8 cellular contexts compared by ENCODE assay signal in genomic region chr19:5978606-5979552, GRCh38. TPM values are rescaled to one million over a fixed set of nuclear protein-coding genes. Genes with fewer than 3 reads are reported as not detected.
A peak's percentile ranks its signal among the peaks of the same experiment; 100 is the strongest.
DNase-seq lines count a peak whose midpoint lies in the region; ATAC-seq and TF ChIP-seq lines count a peak whose summit lies in the region.

No MANE protein-coding gene starts in this region.

- ATAC-seq in GM19463 (IDR thresholded peaks at IDR 0.05; ENCODE audit: unreplicated experiment), result no peak
- no peak for ATAC-seq in GM19035 (IDR thresholded peaks at IDR 0.05; ENCODE audit: unreplicated experiment)

- peak overlapping the region; percentile 93 for H3K4me3 Mint-ChIP-seq in T-helper 1 cell treated with Interleukin-12 subunit alpha and Interleukin-12 subunit beta and Interleukin-4 antibody, amounts not matched to agents 30 μg/mL and 1 μg/mL, for 36 hours

- H3K27me3 ChIP-seq in kidney epithelial cell (ENCODE audit: control insufficient read depth, insufficient read depth, low read length), result no peaks in the 10 kb centered on the region

- 41 to 59% (median 41%) methylated on average over 22 to 33 of the region's 33 CpGs for WGBS in adipose tissue, 3 donors

- H3K27ac ChIP-seq in adipose tissue (ENCODE audit: low read depth, low read length) (peak overlapping the region; percentile 31), substantia nigra (ENCODE audit: low read depth, low read length, poor library complexity, severe bottlenecking) (peak overlapping the region; percentile 88)

- peaks cover 24% of the 10 kb centered on the region for H3K36me3 Mint-ChIP-seq in T-helper 1 cell treated with Interleukin-12 subunit alpha and Interleukin-12 subunit beta and Interleukin-4 antibody, amounts not matched to agents 30 μg/mL and 1 μg/mL, for 36 hours (ENCODE audit: low read depth)

- peak overlapping the region; percentile 65 for H3K4me3 ChIP-seq in kidney epithelial cell (ENCODE audit: low read depth, low read length)

- no peaks in the 10 kb centered on the region for H3K27me3 Mint-ChIP-seq in T-helper 1 cell treated with Interleukin-12 subunit alpha and Interleukin-12 subunit beta and Interleukin-4 antibody, amounts not matched to agents 30 μg/mL and 1 μg/mL, for 36 hours (ENCODE audit: low read depth)

- no peaks in the 10 kb centered on the region for H3K9me3 Mint-ChIP-seq in T-helper 1 cell treated with Interleukin-12 subunit alpha and Interleukin-12 subunit beta and Interleukin-4 antibody, amounts not matched to agents 30 μg/mL and 1 μg/mL, for 36 hours

- no peak for TF ChIP-seq CTCF in kidney epithelial cell (IDR thresholded peaks at IDR 0.05; ENCODE audit: insufficient read depth, low read length, poor library complexity, severe bottlenecking)

- peaks cover 54% of the 10 kb centered on the region for H3K4me1 Mint-ChIP-seq in T-helper 1 cell treated with Interleukin-12 subunit alpha and Interleukin-12 subunit beta and Interleukin-4 antibody, amounts not matched to agents 30 μg/mL and 1 μg/mL, for 36 hours (ENCODE audit: low read depth)

- H3K36me3 ChIP-seq in kidney epithelial cell (ENCODE audit: control insufficient read depth, insufficient read depth, low read length), result no peaks in the 10 kb centered on the region

- peak overlapping the region; percentile 89 for H3K27ac Mint-ChIP-seq in T-helper 1 cell treated with Interleukin-12 subunit alpha and Interleukin-12 subunit beta and Interleukin-4 antibody, amounts not matched to agents 30 μg/mL and 1 μg/mL, for 36 hours

- DNase-seq in T-helper 1 cell, result no peak
- DNase-seq in kidney epithelial cell (ENCODE audit: low read depth), result no peak
- DNase-seq in substantia nigra (lab: John Stamatoyannopoulos, UW), result no peak
- no peak for DNase-seq in EL

RNA-seq across cellular contexts. Expression of gene RANBP3, which starts 0.9 kb away (rescaled TPM):
- 10 to 100 TPM; 26.3 to 34.5 (median 32.3) TPM for polyA plus RNA-seq in adipose tissue
- 70.0 and 76.1 TPM in 2 replicates for total RNA-seq in kidney epithelial cell
